Comparison of ENCODE assay signal across 2 cellular contexts in genomic region chr1:35175067-35176001, GRCh38.
TF ChIP-seq lines count a peak whose summit lies in the region.

No MANE protein-coding gene starts in this region.

TF ChIP-seq in GM23338, 12 proteins besides CTCF, POLR2A, EP300 and RAD21:
- TF ChIP-seq ZNF462 (CRISPR knock-in tag; IDR thresholded peaks at IDR 0.05) (no peak), NANOG (IDR thresholded peaks at IDR 0.05; ENCODE audit: borderline replicate concordance) (no peak), ETS1 (IDR thresholded peaks at IDR 0.05) (no peak), POLR2AphosphoS5 (IDR thresholded peaks at IDR 0.05; ENCODE audit: low read depth) (peak; percentile 53), EZH2 (IDR thresholded peaks at IDR 0.05; ENCODE audit: low read depth, unreplicated experiment) (no peak), JUNB (IDR thresholded peaks at IDR 0.05; ENCODE audit: unreplicated experiment) (no peak), EZH2phosphoT487 (IDR thresholded peaks at IDR 0.05; ENCODE audit: unreplicated experiment) (no peak), REST (IDR thresholded peaks at IDR 0.05; ENCODE audit: unreplicated experiment) (no peak), CREB1 (CRISPR knock-in tag; IDR thresholded peaks at IDR 0.05; ENCODE audit: low read depth) (no peak)

TF ChIP-seq in K562, 482 proteins besides CTCF, POLR2A, EP300 and RAD21:
- TF ChIP-seq FIP1L1 (IDR thresholded peaks at IDR 0.05; ENCODE audit: low read depth, low read length, poor library complexity, severe bottlenecking) (peak; percentile 6), ILF3 (IDR thresholded peaks at IDR 0.05; ENCODE audit: borderline replicate concordance) (0 out of 2 replicates have a peak, but pooled peaks have one; percentile 43), SOX6 (IDR thresholded peaks at IDR 0.05) (no peak), POLR2AphosphoS2 (IDR thresholded peaks at IDR 0.05; ENCODE audit: low read length) (peak; percentile 54), SUPT5H (IDR thresholded peaks at IDR 0.05) (peak; percentile 84), BCL6 (CRISPR knock-in tag; IDR thresholded peaks at IDR 0.05) (no peak), POLR2H (tag; IDR thresholded peaks at IDR 0.05; ENCODE audit: low read depth) (peak; percentile 24; the same call in 1 of the 2 replicates), POLR2B (IDR thresholded peaks at IDR 0.05; ENCODE audit: low read depth, partially characterized antibody) (peak; percentile 76), ZNF668 (CRISPR knock-in tag; IDR thresholded peaks at IDR 0.05) (no peak), ZSCAN29 (IDR thresholded peaks at IDR 0.05) (no peak), RB1 (IDR thresholded peaks at IDR 0.05; ENCODE audit: low read depth) (no peak), POLR2AphosphoS5 (IDR thresholded peaks at IDR 0.05; ENCODE audit: control insufficient read depth, insufficient read depth, low read depth, low read length) (peak; percentile 81), ATF3 (IDR thresholded peaks at IDR 0.05) (no peak), ATF3 (CRISPR knock-in tag; conservative IDR thresholded peaks at IDR 0.05) (no peak), SMAD1 (IDR thresholded peaks at IDR 0.05; ENCODE audit: low read depth, low read length, partially characterized antibody) (peak; percentile 40), ZBTB40 (IDR thresholded peaks at IDR 0.05) (no peak), ZBTB40 (CRISPR knock-in tag; IDR thresholded peaks at IDR 0.05) (no peak), ZBTB17 (CRISPR knock-in tag; IDR thresholded peaks at IDR 0.05) (no peak), ZNF395 (CRISPR knock-in tag; IDR thresholded peaks at IDR 0.05) (0 out of 2 replicates have a peak, but pooled peaks have one; percentile 50), SAFB2 (IDR thresholded peaks at IDR 0.05; ENCODE audit: borderline replicate concordance, low read depth, low read length, severe bottlenecking) (no peak), LCOR (CRISPR knock-in tag; IDR thresholded peaks at IDR 0.05) (0 out of 2 replicates have a peak, but pooled peaks have one; percentile 39), SIN3A (IDR thresholded peaks at IDR 0.05; ENCODE audit: borderline replicate concordance in 2 of 2, control insufficient read depth in 1 of 2, low read depth in 2 of 2, low read length in 2 of 2) (0 out of 4 replicates have a peak, but pooled peaks of 1 of the 2 experiments have one; percentile 2), MYNN (IDR thresholded peaks at IDR 0.05) (peak; percentile 73), MYNN (CRISPR knock-in tag; IDR thresholded peaks at IDR 0.05) (no peak), SIRT6 (IDR thresholded peaks at IDR 0.05; ENCODE audit: low read depth, low read length) (peak; percentile 55), BRD4 (IDR thresholded peaks at IDR 0.05) (no peak)
- TF ChIP-seq, protein P1, sequence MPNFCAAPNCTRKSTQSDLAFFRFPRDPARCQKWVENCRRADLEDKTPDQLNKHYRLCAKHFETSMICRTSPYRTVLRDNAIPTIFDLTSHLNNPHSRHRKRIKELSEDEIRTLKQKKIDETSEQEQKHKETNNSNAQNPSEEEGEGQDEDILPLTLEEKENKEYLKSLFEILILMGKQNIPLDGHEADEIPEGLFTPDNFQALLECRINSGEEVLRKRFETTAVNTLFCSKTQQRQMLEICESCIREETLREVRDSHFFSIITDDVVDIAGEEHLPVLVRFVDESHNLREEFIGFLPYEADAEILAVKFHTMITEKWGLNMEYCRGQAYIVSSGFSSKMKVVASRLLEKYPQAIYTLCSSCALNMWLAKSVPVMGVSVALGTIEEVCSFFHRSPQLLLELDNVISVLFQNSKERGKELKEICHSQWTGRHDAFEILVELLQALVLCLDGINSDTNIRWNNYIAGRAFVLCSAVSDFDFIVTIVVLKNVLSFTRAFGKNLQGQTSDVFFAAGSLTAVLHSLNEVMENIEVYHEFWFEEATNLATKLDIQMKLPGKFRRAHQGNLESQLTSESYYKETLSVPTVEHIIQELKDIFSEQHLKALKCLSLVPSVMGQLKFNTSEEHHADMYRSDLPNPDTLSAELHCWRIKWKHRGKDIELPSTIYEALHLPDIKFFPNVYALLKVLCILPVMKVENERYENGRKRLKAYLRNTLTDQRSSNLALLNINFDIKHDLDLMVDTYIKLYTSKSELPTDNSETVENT (CRISPR knock-in tag; IDR thresholded peaks at IDR 0.05) = 0 out of 2 replicates have a peak, but pooled peaks have one; percentile 17
TF ChIP-seq in K562: peak in this region for 14.
